Comparison of ENCODE assay signal across 18 cellular contexts in the genomic region with DNA sequence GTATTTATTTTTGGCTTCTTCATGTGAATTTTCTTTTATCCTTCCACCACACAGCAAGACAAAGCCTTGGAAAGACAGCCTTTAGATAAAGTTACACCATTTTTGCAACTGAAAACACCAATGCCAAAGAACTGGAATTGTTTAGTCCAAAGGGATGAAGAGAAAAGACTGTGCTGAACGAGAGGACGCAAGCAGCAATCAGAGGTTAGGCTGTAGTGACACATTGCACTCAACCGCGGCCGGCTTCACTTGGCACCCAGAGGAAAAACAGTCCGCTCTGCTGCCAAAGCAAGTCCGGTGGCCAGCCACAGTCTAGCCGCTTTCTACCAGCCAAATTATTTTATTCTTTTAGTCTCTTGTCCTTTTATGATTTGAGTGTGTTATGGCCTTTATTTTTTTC. TPM values are rescaled to one million over a fixed set of nuclear protein-coding genes. Genes with fewer than 3 reads are reported as not detected.
DNase-seq lines count a peak whose midpoint lies in the region; ATAC-seq, FAIRE-seq and TF ChIP-seq lines count a peak whose summit lies in the region.
"Had no signal": no experiment of that assay in that cellular context is flagged by ENCODE, and none has a peak within 500 bp of the region (broad histone marks: within the 10 kb centered on the region; RNA-seq: fewer than 3 reads in every experiment).

No MANE protein-coding gene starts in this region.

- no peak for FAIRE-seq in kidney (lab: Jason Lieb, UNC)
- FAIRE-seq: A204.1, D721Med, HTR-8/SVneo, RCC 7860 had no signal

- H3K4me3 ChIP-seq in endodermal cell (ENCODE audit: low read length) = no peak overlapping the region
- H3K4me3 ChIP-seq in kidney (ENCODE audit: low read length in 2 of 2) = no peak overlapping the region

- H3K36me3 Mint-ChIP-seq in endodermal cell (ENCODE audit: low read depth) = no peaks in the 10 kb centered on the region
- H3K36me3 Mint-ChIP-seq in T-helper 17 cell (ENCODE audit: low read depth) = no peaks in the 10 kb centered on the region

- peak; percentile 27 for TF ChIP-seq CTCF in endodermal cell (conservative IDR thresholded peaks at IDR 0.05)
- no peak for TF ChIP-seq CTCF in kidney (IDR thresholded peaks at IDR 0.05; ENCODE audit: borderline replicate concordance, extremely low read depth, insufficient read depth)

- DNase-seq in AG08396 (ENCODE audit: low spot score) = peak; percentile 5
- DNase-seq in endodermal cell = no peak
- DNase-seq in kidney = peak; percentile 63
- DNase-seq in putamen (ENCODE audit: low spot score) = peak; percentile 8
- no peak for DNase-seq in epidermal melanocyte (ENCODE audit: insufficient read length, low spot score)
- no peak for DNase-seq in T-helper 17 cell
- DNase-seq in NCI-H187 (lab: John Stamatoyannopoulos, UW) = no peak
- DNase-seq: activated CD4-positive, alpha-beta T cell treated with anti-CD3 and anti-CD28 coated beads, Interleukin-2, amount 10 ng/mL, durations not matched to agents 24 days and 14 days; effector memory CD4-positive, alpha-beta T cell; NCI-H1105; NCI-H510A treated with DMSO at 0.1 percent for 48 hours; T-helper 1 cell had no signal

- H3K27ac Mint-ChIP-seq in endodermal cell = no peak overlapping the region
- no peak overlapping the region for H3K27ac Mint-ChIP-seq in T-helper 17 cell
- H3K27ac Mint-ChIP-seq: activated CD4-positive, alpha-beta T cell treated with anti-CD3 and anti-CD28 coated beads, Interleukin-2, amount 10 ng/mL, durations not matched to agents 24 days and 14 days had no signal

- no peaks in the 10 kb centered on the region for H3K36me3 ChIP-seq in endodermal cell (ENCODE audit: control insufficient read depth, insufficient read depth, low read length)
- H3K36me3 ChIP-seq in kidney (ENCODE audit: control insufficient read depth in 1 of 2, insufficient read depth in 2 of 2, low read length in 2 of 2) = no peaks in the 10 kb centered on the region

- H3K27me3 Mint-ChIP-seq in endodermal cell (ENCODE audit: insufficient read depth) (no peaks in the 10 kb centered on the region), T-helper 17 cell (peaks cover 31% of the 10 kb centered on the region)
- H3K27me3 Mint-ChIP-seq: activated CD4-positive, alpha-beta T cell treated with anti-CD3 and anti-CD28 coated beads, Interleukin-2, amount 10 ng/mL, durations not matched to agents 24 days and 14 days had no signal

- H3K9me3 Mint-ChIP-seq in endodermal cell = no peaks in the 10 kb centered on the region
- H3K9me3 Mint-ChIP-seq: activated CD4-positive, alpha-beta T cell treated with anti-CD3 and anti-CD28 coated beads, Interleukin-2, amount 10 ng/mL, durations not matched to agents 24 days and 14 days had no signal

- H3K27ac ChIP-seq in endodermal cell (ENCODE audit: low read depth, low read length) (no peak overlapping the region), kidney (ENCODE audit: low read depth in 2 of 2, low read length in 2 of 2) (peak overlapping the region in 1 of 2 donors; percentile 37)

- ATAC-seq in GM18909 (IDR thresholded peaks at IDR 0.05; ENCODE audit: poor library complexity, unreplicated experiment) = no peak
- ATAC-seq in T-helper 17 cell = no peak

- H3K27me3 ChIP-seq in endodermal cell (ENCODE audit: control insufficient read depth, insufficient read depth, low read length, poor library complexity, severe bottlenecking) = no peaks in the 10 kb centered on the region

- WGBS in endodermal cell (ENCODE audit: insufficient coverage in 1 of 2, insufficient read length in 1 of 2), 2 experiments = 95% methylated on average over 8 of the region's 8 CpGs; no CpG with 5 or more reads in 1 of the 2 experiments

- H3K4me1 ChIP-seq in endodermal cell (ENCODE audit: control insufficient read depth, insufficient read depth, low read length) (no peaks in the 10 kb centered on the region), kidney (ENCODE audit: control insufficient read depth in 1 of 2, insufficient read depth in 1 of 2, low read depth in 1 of 2, low read length in 2 of 2) (no peaks in the 10 kb centered on the region)

- H3K4me1 Mint-ChIP-seq in endodermal cell (no peaks in the 10 kb centered on the region), T-helper 17 cell (no peaks in the 10 kb centered on the region)
- H3K4me1 Mint-ChIP-seq: activated CD4-positive, alpha-beta T cell treated with anti-CD3 and anti-CD28 coated beads, Interleukin-2, amount 10 ng/mL, durations not matched to agents 24 days and 14 days had no signal

- no peak overlapping the region for H3K4me3 Mint-ChIP-seq in endodermal cell
- no peak overlapping the region for H3K4me3 Mint-ChIP-seq in T-helper 17 cell
- H3K4me3 Mint-ChIP-seq: activated CD4-positive, alpha-beta T cell treated with anti-CD3 and anti-CD28 coated beads, Interleukin-2, amount 10 ng/mL, durations not matched to agents 24 days and 14 days had no signal

- intact Hi-C loops in kidney (cut with DNase I) = no loop called here

- H3K9ac ChIP-seq in endodermal cell (ENCODE audit: extremely low read depth, low read length, poor library complexity, severe bottlenecking) = no peak overlapping the region
- no peak overlapping the region for H3K9ac ChIP-seq in kidney (ENCODE audit: low read length in 2 of 2)

- H3K9me3 ChIP-seq in endodermal cell (ENCODE audit: control insufficient read depth, low read length) (no peaks in the 10 kb centered on the region), kidney (ENCODE audit: control insufficient read depth in 1 of 2, low read length in 2 of 2) (no peaks in the 10 kb centered on the region), T-helper 17 cell (ENCODE audit: control insufficient read depth, low read length, poor library complexity, severe bottlenecking) (no peaks in the 10 kb centered on the region)

RNA-seq across cellular contexts. Expression of a gene that starts 49.1 kb away (rescaled TPM):
- total RNA-seq in endodermal cell (1 to 10 TPM in 1 of 2 donors, under 1 TPM in 1; 0.84 to 2.7 TPM), kidney (13.1 TPM), T-helper 17 cell (not detected)
- polyA plus RNA-seq in endodermal cell (2013, experiment 1 of 2) = 1.9 TPM
- 1.5 TPM for polyA plus RNA-seq in endodermal cell (2013, experiment 2 of 2)
- polyA plus RNA-seq in kidney (ENCODE audit: insufficient read depth, low read depth, low replicate concordance) = 5.6 TPM
- total RNA-seq: activated CD4-positive, alpha-beta T cell treated with anti-CD3 and anti-CD28 coated beads, Interleukin-2, amount 10 ng/mL, durations not matched to agents 24 days and 14 days; pulmonary artery endothelial cell had no signal

Comparison
In these comparisons a context has a peak if more than half of its experiments do, and no peak if none do; other contexts are left out.
1. DNase-seq: peak in AG08396 (single experiment), kidney (single experiment) and putamen (single experiment); none in endodermal cell (single experiment), epidermal melanocyte (single experiment), T-helper 17 cell (0 of 3) and NCI-H187 (0 of 2).